In the genomic region with DNA sequence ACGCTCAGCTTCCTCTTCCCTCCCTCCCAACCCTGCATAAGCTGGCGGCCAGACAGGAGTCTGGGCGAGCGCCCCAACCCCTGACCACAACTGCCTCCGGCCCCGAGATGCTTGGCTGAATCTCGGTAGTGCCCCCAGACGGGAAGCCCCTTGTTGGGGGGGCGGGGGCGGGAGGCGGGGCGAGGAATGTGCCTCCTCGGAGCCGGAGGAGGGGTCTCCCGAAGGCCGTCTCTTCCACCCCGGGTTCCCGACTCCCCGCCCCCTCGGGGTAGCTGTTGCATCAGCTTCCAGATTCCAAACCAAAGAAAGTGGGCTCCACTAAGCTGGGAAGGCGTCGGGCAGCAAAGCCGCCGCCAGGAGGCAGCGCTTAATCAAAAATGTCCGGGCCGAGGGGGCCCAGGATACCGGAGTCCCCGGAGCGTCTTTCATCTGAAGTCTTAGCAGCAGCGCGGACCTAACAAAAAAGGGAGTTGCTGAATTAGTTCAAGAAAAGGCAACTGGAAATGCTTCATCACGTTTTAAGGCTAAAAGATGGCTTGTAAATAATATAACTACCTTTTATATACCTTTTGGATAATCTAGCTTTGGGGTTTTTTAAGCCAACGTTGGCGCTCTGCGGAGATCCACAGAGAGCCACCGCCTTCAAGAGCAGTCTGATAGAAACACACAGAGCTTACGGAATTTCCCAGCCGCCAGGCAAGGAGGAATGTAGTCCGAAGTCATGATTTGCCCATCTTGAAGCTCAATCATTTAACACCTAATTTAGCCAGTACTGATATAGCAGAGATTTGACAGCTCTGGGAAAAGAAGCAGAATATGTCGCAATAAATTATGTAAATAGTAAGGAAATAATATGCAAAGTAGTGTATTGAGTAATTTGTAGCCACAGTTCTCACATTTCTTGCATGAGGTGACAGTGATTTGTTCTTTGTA, we compare ENCODE assay signal across 1 cellular context.
TF ChIP-seq lines count a peak whose summit lies in the region.

No MANE protein-coding gene starts in this region.

TF ChIP-seq in GM12878, 131 proteins besides CTCF, POLR2A, EP300 and RAD21 (continues in another document):
- TF ChIP-seq ZBED1 (IDR thresholded peaks at IDR 0.05; ENCODE audit: borderline replicate concordance) (peak; percentile 37; the same call in 1 of the 2 replicates), IKZF2 (IDR thresholded peaks at IDR 0.05) (peak; percentile 51 to 54; a peak in 1 of 4 replicates), TBL1XR1 (IDR thresholded peaks at IDR 0.05; ENCODE audit: low read depth, low read length) (peak; percentile 44; the same call in 1 of the 2 replicates), CREB1 (IDR thresholded peaks at IDR 0.05; ENCODE audit: low read depth) (0 out of 2 replicates have a peak, but pooled peaks have one; percentile 12), MLLT1 (IDR thresholded peaks at IDR 0.05) (peak; percentile 42; the same call in 1 of the 2 replicates), E2F4 (IDR thresholded peaks at IDR 0.05; ENCODE audit: low read depth, low read length) (no peak), EED (IDR thresholded peaks at IDR 0.05; ENCODE audit: low read depth) (0 out of 2 replicates have a peak, but pooled peaks have one; percentile 13), RB1 (IDR thresholded peaks at IDR 0.05; ENCODE audit: borderline replicate concordance) (peak; percentile 24; the same call in 1 of the 2 replicates), ZNF207 (IDR thresholded peaks at IDR 0.05; ENCODE audit: borderline replicate concordance) (0 out of 2 replicates have a peak, but pooled peaks have one; percentile 68), SMC3 (IDR thresholded peaks at IDR 0.05; ENCODE audit: borderline replicate concordance, low read length) (peak; percentile 66), JUND (IDR thresholded peaks at IDR 0.05; ENCODE audit: low read depth, low read length) (no peak), IRF4 (IDR thresholded peaks at IDR 0.05; ENCODE audit: low read depth, low read length) (no peak), MEF2B (IDR thresholded peaks at IDR 0.05; ENCODE audit: partially characterized antibody, poor library complexity, severe bottlenecking) (peak; percentile 28), ZSCAN29 (IDR thresholded peaks at IDR 0.05) (no peak), JUNB (IDR thresholded peaks at IDR 0.05) (peak; percentile 31; the same call in 1 of the 2 replicates), IKZF1 (conservative IDR thresholded peaks at IDR 0.05) (peak; percentile 64), CBX5 (IDR thresholded peaks at IDR 0.05; ENCODE audit: low read depth) (peak; percentile 70; the same call in 1 of the 2 replicates), RUNX3 (IDR thresholded peaks at IDR 0.05; ENCODE audit: low read length) (peak; percentile 71), MTA2 (IDR thresholded peaks at IDR 0.05; ENCODE audit: low read depth) (peak; percentile 35), IRF3 (IDR thresholded peaks at IDR 0.05) (no peak), CREM (IDR thresholded peaks at IDR 0.05; ENCODE audit: low read depth) (0 out of 2 replicates have a peak, but pooled peaks have one; percentile 11), STAT1 (conservative IDR thresholded peaks at IDR 0.05) (0 out of 2 replicates have a peak, but pooled peaks have one; percentile 60), PML (IDR thresholded peaks at IDR 0.05; ENCODE audit: low read length) (peak; percentile 48; the same call in 1 of the 2 replicates), POU2F2 (IDR thresholded peaks at IDR 0.05; ENCODE audit: borderline replicate concordance, low read depth, low read length) (peak; percentile 55; the same call in 1 of the 3 replicates), NBN (IDR thresholded peaks at IDR 0.05) (peak; percentile 54), CBFB (IDR thresholded peaks at IDR 0.05; ENCODE audit: low read depth) (no peak; the same call in 1 of the 2 replicates), EGR1 (IDR thresholded peaks at IDR 0.05; ENCODE audit: borderline replicate concordance in 1 of 2, low read depth in 2 of 2, low read length in 2 of 2) (peak in 1 of 2 experiments; percentile 38; a peak in 1 of 3 replicates), MEF2A (IDR thresholded peaks at IDR 0.05; ENCODE audit: insufficient read depth, low read depth, low read length) (no peak), SMAD1 (IDR thresholded peaks at IDR 0.05; ENCODE audit: low read depth, partially characterized antibody) (no peak), REST (IDR thresholded peaks at IDR 0.05; ENCODE audit: low read depth, low read length) (no peak), NR2C2 (IDR thresholded peaks at IDR 0.05; ENCODE audit: borderline replicate concordance, control insufficient read depth, insufficient read length, low read depth) (no peak), NKRF (conservative IDR thresholded peaks at IDR 0.05) (no peak), NFIC (IDR thresholded peaks at IDR 0.05; ENCODE audit: low read depth, low read length) (peak; percentile 42; the same call in 1 of the 2 replicates), SMARCA5 (IDR thresholded peaks at IDR 0.05) (peak; percentile 64; the same call in 1 of the 2 replicates)
- TF ChIP-seq, protein P1, sequence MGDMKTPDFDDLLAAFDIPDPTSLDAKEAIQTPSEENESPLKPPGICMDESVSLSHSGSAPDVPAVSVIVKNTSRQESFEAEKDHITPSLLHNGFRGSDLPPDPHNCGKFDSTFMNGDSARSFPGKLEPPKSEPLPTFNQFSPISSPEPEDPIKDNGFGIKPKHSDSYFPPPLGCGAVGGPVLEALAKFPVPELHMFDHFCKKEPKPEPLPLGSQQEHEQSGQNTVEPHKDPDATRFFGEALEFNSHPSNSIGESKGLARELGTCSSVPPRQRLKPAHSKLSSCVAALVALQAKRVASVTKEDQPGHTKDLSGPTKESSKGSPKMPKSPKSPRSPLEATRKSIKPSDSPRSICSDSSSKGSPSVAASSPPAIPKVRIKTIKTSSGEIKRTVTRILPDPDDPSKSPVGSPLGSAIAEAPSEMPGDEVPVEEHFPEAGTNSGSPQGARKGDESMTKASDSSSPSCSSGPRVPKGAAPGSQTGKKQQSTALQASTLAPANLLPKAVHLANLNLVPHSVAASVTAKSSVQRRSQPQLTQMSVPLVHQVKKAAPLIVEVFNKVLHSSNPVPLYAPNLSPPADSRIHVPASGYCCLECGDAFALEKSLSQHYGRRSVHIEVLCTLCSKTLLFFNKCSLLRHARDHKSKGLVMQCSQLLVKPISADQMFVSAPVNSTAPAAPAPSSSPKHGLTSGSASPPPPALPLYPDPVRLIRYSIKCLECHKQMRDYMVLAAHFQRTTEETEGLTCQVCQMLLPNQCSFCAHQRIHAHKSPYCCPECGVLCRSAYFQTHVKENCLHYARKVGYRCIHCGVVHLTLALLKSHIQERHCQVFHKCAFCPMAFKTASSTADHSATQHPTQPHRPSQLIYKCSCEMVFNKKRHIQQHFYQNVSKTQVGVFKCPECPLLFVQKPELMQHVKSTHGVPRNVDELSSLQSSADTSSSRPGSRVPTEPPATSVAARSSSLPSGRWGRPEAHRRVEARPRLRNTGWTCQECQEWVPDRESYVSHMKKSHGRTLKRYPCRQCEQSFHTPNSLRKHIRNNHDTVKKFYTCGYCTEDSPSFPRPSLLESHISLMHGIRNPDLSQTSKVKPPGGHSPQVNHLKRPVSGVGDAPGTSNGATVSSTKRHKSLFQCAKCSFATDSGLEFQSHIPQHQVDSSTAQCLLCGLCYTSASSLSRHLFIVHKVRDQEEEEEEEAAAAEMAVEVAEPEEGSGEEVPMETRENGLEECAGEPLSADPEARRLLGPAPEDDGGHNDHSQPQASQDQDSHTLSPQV (IDR thresholded peaks at IDR 0.05): 0 out of 2 replicates have a peak, but pooled peaks have one; percentile 44
- TF ChIP-seq, protein P2, sequence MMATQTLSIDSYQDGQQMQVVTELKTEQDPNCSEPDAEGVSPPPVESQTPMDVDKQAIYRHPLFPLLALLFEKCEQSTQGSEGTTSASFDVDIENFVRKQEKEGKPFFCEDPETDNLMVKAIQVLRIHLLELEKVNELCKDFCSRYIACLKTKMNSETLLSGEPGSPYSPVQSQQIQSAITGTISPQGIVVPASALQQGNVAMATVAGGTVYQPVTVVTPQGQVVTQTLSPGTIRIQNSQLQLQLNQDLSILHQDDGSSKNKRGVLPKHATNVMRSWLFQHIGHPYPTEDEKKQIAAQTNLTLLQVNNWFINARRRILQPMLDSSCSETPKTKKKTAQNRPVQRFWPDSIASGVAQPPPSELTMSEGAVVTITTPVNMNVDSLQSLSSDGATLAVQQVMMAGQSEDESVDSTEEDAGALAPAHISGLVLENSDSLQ (IDR thresholded peaks at IDR 0.05): peak; percentile 40; the same call in 1 of the 2 replicates
- TF ChIP-seq, protein P3, sequence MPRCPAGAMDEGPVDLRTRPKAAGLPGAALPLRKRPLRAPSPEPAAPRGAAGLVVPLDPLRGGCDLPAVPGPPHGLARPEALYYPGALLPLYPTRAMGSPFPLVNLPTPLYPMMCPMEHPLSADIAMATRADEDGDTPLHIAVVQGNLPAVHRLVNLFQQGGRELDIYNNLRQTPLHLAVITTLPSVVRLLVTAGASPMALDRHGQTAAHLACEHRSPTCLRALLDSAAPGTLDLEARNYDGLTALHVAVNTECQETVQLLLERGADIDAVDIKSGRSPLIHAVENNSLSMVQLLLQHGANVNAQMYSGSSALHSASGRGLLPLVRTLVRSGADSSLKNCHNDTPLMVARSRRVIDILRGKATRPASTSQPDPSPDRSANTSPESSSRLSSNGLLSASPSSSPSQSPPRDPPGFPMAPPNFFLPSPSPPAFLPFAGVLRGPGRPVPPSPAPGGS (IDR thresholded peaks at IDR 0.05; ENCODE audit: borderline replicate concordance, insufficient read depth, low read depth, low read length, poor library complexity, severe bottlenecking): peak; percentile 13
